ENCODE assay signal across 10 cellular contexts in genomic region chr10:26441491-26442214, GRCh38. TPM values are rescaled to one million over a fixed set of nuclear protein-coding genes. Genes with fewer than 3 reads are reported as not detected.
DNase-seq lines count a peak whose midpoint lies in the region; ATAC-seq and TF ChIP-seq lines count a peak whose summit lies in the region.
"Had no signal": no experiment of that assay in that cellular context is flagged by ENCODE, and none has a peak within 500 bp of the region (broad histone marks: within the 10 kb centered on the region; RNA-seq: fewer than 3 reads in every experiment).

No MANE protein-coding gene starts in this region.

- peaks cover 60% of the 10 kb centered on the region for H3K4me1 Mint-ChIP-seq in activated T-cell treated with anti-CD3 and anti-CD28 coated beads, Interleukin-2, amount 50 U/mL, for 4 hours (ENCODE audit: low read depth)
- peaks cover 71% of the 10 kb centered on the region for H3K4me1 Mint-ChIP-seq in stimulated activated naive CD8-positive, alpha-beta T cell treated with anti-CD3 and anti-CD28 coated beads, Interleukin-15, amount 100 ng/mL, for 72 hours
- H3K4me1 Mint-ChIP-seq in progenitor cell of endocrine pancreas (ENCODE audit: low read depth): peaks cover 4% of the 10 kb centered on the region

- no peak for TF ChIP-seq CTCF in progenitor cell of endocrine pancreas (IDR thresholded peaks at IDR 0.05; ENCODE audit: unreplicated experiment)

- peak; percentile 39 to 44 for ATAC-seq in activated T-cell treated with anti-CD3 and anti-CD28 coated beads, Interleukin-2, amount 50 U/mL, for 4 hours
- no peak for ATAC-seq in stimulated activated naive CD8-positive, alpha-beta T cell treated with anti-CD3 and anti-CD28 coated beads, Interleukin-15, amount 100 ng/mL, for 72 hours
- ATAC-seq in left lobe of liver: no peak
- ATAC-seq: foreskin keratinocyte, lower lobe of right lung had no signal

- peaks cover 2% of the 10 kb centered on the region for H3K9me3 Mint-ChIP-seq in activated T-cell treated with anti-CD3 and anti-CD28 coated beads, Interleukin-2, amount 50 U/mL, for 4 hours
- peaks cover 4% of the 10 kb centered on the region in 2 donors for H3K9me3 Mint-ChIP-seq in stimulated activated naive CD8-positive, alpha-beta T cell treated with anti-CD3 and anti-CD28 coated beads, Interleukin-15, amount 100 ng/mL, for 72 hours
- no peaks in the 10 kb centered on the region for H3K9me3 Mint-ChIP-seq in progenitor cell of endocrine pancreas (ENCODE audit: low read depth)

- DNase-seq in activated T-cell treated with anti-CD3 and anti-CD28 coated beads, Interleukin-2, amount 50 U/mL, for 4 hours: no peak
- no peak for DNase-seq in activated T-cell treated with anti-CD3 and anti-CD28 coated beads, Interleukin-2, amount 50 U/mL, for 1 hour
- DNase-seq in T follicular helper cell (ENCODE audit: low read depth): peak; percentile 27
- peak; percentile 25 for DNase-seq in effector CD4-positive, alpha-beta T cell
- DNase-seq in stimulated activated naive CD8-positive, alpha-beta T cell treated with anti-CD3 and anti-CD28 coated beads, Interleukin-15, amount 100 ng/mL, for 72 hours: no peak
- no peak for DNase-seq in left lobe of liver (ENCODE audit: low spot score)
- DNase-seq in NCI-H524 (lab: John Stamatoyannopoulos, UW): no peak
- DNase-seq in progenitor cell of endocrine pancreas (ENCODE audit: low spot score, unreplicated experiment): no peak
- DNase-seq: foreskin keratinocyte, lower lobe of right lung had no signal

- no peaks in the 10 kb centered on the region for H3K27me3 Mint-ChIP-seq in activated T-cell treated with anti-CD3 and anti-CD28 coated beads, Interleukin-2, amount 50 U/mL, for 4 hours (ENCODE audit: low read depth)
- H3K27me3 Mint-ChIP-seq in stimulated activated naive CD8-positive, alpha-beta T cell treated with anti-CD3 and anti-CD28 coated beads, Interleukin-15, amount 100 ng/mL, for 72 hours: no peaks in the 10 kb centered on the region
- peaks cover 28% of the 10 kb centered on the region for H3K27me3 Mint-ChIP-seq in progenitor cell of endocrine pancreas

- peaks cover 19% of the 10 kb centered on the region for H3K36me3 Mint-ChIP-seq in activated T-cell treated with anti-CD3 and anti-CD28 coated beads, Interleukin-2, amount 50 U/mL, for 4 hours (ENCODE audit: insufficient read depth)
- no peaks in the 10 kb centered on the region for H3K36me3 Mint-ChIP-seq in progenitor cell of endocrine pancreas (ENCODE audit: insufficient read depth)

- H3K27ac Mint-ChIP-seq in stimulated activated naive CD8-positive, alpha-beta T cell treated with anti-CD3 and anti-CD28 coated beads, Interleukin-15, amount 100 ng/mL, for 72 hours: peak overlapping the region; percentile 91 to 95
- no peak overlapping the region for H3K27ac Mint-ChIP-seq in progenitor cell of endocrine pancreas

- peak overlapping the region; percentile 80 for H3K4me3 Mint-ChIP-seq in activated T-cell treated with anti-CD3 and anti-CD28 coated beads, Interleukin-2, amount 50 U/mL, for 4 hours
- peak overlapping the region; percentile 78 to 85 for H3K4me3 Mint-ChIP-seq in stimulated activated naive CD8-positive, alpha-beta T cell treated with anti-CD3 and anti-CD28 coated beads, Interleukin-15, amount 100 ng/mL, for 72 hours
- H3K4me3 Mint-ChIP-seq in progenitor cell of endocrine pancreas (ENCODE audit: low read depth): no peak overlapping the region

RNA-seq across cellular contexts. Expression of gene APBB1IP, which starts 3.5 kb away (rescaled TPM):
- total RNA-seq in activated T-cell treated with anti-CD3 and anti-CD28 coated beads, Interleukin-2, amount 50 U/mL, for 4 hours: 10 to 100 TPM; 40.6 to 44.8 (median 41.8) TPM
- 16.1 TPM for total RNA-seq in left lobe of liver
- total RNA-seq in progenitor cell of endocrine pancreas: 0.24 and 0.38 TPM in 2 replicates
- total RNA-seq: foreskin keratinocyte had no signal

Comparison
In these comparisons a context has a peak if more than half of its experiments do, and no peak if none do; other contexts are left out.
1. ATAC-seq: peak in activated T-cell treated with anti-CD3 and anti-CD28 coated beads, Interleukin-2, amount 50 U/mL, for 4 hours (2 of 2); none in stimulated activated naive CD8-positive, alpha-beta T cell treated with anti-CD3 and anti-CD28 coated beads, Interleukin-15, amount 100 ng/mL, for 72 hours (single experiment) and left lobe of liver (single experiment).
2. DNase-seq: peak in T follicular helper cell (single experiment) and effector CD4-positive, alpha-beta T cell (single experiment); none in activated T-cell treated with anti-CD3 and anti-CD28 coated beads, Interleukin-2, amount 50 U/mL, for 4 hours (single experiment), activated T-cell treated with anti-CD3 and anti-CD28 coated beads, Interleukin-2, amount 50 U/mL, for 1 hour (single experiment), stimulated activated naive CD8-positive, alpha-beta T cell treated with anti-CD3 and anti-CD28 coated beads, Interleukin-15, amount 100 ng/mL, for 72 hours (0 of 2), left lobe of liver (single experiment), NCI-H524 (0 of 2) and progenitor cell of endocrine pancreas (single experiment).
3. RNA of gene APBB1IP, which starts 3.5 kb away (total RNA-seq): 40.6 to 44.8 TPM in activated T-cell treated with anti-CD3 and anti-CD28 coated beads, Interleukin-2, amount 50 U/mL, for 4 hours and 16.1 TPM in left lobe of liver (single experiment); 0.24 to 0.38 TPM in progenitor cell of endocrine pancreas; every median in the first group is over 10 times any median in the second.